1 cellular context compared by ENCODE assay signal in the genomic region with DNA sequence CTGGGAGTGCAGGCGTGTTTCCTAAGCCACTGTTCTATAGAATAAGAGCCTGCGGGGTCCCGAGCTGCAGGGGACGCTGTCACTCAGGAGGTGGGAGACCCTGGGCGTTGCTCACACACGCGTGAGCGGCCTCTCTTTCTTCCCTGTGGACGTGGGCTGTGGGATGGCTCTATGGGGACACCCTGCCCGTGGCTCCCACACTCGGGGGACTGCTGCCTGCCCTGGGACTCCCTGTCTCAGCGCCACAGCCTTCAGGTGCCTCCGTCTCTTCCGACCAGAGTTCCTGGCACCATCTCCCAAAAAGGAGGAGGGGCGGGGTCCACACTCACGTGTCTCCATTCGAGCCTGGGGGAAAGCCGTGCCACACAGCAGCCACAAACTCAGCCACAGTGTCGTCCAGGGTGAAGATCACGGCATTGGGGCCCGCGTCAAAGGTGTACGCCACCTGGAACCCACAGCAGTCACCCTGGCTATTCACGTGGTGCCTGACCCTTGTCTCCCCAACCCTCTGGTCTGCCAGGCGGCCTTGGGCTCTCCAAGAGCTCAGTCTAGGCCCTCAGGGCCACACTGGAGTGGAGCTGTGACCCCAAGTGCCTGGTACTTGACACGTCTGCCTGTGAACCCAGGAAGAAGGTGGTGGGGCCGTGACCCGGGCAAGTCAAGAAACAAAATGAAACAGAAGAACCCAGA.
TF ChIP-seq lines count a peak whose summit lies in the region.

No MANE protein-coding gene starts in this region.

TF ChIP-seq in IMR-90, 13 proteins besides CTCF, POLR2A, EP300 and RAD21:
- no peak for TF ChIP-seq FOS (IDR thresholded peaks at IDR 0.05; ENCODE audit: low read depth, low read length)
- no peak for TF ChIP-seq RCOR1 (IDR thresholded peaks at IDR 0.05; ENCODE audit: insufficient replicate concordance, low read length)
- no peak for TF ChIP-seq CHD1 (IDR thresholded peaks at IDR 0.05; ENCODE audit: low read depth, low read length)
- TF ChIP-seq, protein P1, sequence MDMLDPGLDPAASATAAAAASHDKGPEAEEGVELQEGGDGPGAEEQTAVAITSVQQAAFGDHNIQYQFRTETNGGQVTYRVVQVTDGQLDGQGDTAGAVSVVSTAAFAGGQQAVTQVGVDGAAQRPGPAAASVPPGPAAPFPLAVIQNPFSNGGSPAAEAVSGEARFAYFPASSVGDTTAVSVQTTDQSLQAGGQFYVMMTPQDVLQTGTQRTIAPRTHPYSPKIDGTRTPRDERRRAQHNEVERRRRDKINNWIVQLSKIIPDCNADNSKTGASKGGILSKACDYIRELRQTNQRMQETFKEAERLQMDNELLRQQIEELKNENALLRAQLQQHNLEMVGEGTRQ (IDR thresholded peaks at IDR 0.05; ENCODE audit: low read depth, low read length) = no peak
- TF ChIP-seq, protein P2, sequence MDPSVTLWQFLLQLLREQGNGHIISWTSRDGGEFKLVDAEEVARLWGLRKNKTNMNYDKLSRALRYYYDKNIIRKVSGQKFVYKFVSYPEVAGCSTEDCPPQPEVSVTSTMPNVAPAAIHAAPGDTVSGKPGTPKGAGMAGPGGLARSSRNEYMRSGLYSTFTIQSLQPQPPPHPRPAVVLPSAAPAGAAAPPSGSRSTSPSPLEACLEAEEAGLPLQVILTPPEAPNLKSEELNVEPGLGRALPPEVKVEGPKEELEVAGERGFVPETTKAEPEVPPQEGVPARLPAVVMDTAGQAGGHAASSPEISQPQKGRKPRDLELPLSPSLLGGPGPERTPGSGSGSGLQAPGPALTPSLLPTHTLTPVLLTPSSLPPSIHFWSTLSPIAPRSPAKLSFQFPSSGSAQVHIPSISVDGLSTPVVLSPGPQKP (IDR thresholded peaks at IDR 0.05; ENCODE audit: borderline replicate concordance, low read depth, low read length) = no peak
- TF ChIP-seq MAFK (IDR thresholded peaks at IDR 0.05; ENCODE audit: low read depth, low read length) = no peak
- TF ChIP-seq NFE2L2 (IDR thresholded peaks at IDR 0.05; ENCODE audit: low read depth, low read length) = no peak
- TF ChIP-seq MXI1 (IDR thresholded peaks at IDR 0.05; ENCODE audit: borderline replicate concordance, low read depth, low read length) = no peak
- no peak for TF ChIP-seq RFX5 (IDR thresholded peaks at IDR 0.05; ENCODE audit: low read depth, low read length)
- TF ChIP-seq BHLHE40 (IDR thresholded peaks at IDR 0.05; ENCODE audit: low read depth, low read length) = no peak
- TF ChIP-seq SMC3 (IDR thresholded peaks at IDR 0.05; ENCODE audit: low read depth, low read length) = no peak
- TF ChIP-seq CEBPB (IDR thresholded peaks at IDR 0.05; ENCODE audit: low read depth, low read length) = no peak
- no peak for TF ChIP-seq MAZ (IDR thresholded peaks at IDR 0.05; ENCODE audit: borderline replicate concordance, low read depth, low read length)
